Comparison of ENCODE assay signal across 22 cellular contexts in the genomic region with DNA sequence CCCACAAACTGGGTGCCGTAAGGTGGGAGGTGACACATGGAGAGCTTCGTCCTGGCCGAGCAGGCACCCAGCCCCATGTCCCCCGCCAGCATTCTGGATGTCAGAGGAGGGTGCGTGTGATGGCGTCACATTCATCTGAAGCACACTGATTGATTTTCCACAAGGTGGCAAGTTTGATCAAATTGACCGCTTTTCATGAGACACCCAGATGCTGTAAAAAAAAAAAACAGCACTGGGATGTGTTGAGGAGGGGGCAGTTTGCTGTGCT. TPM values are rescaled to one million over a fixed set of nuclear protein-coding genes. Genes with fewer than 3 reads are reported as not detected.
DNase-seq lines count a peak whose midpoint lies in the region; ATAC-seq and TF ChIP-seq lines count a peak whose summit lies in the region.
"Had no signal": no experiment of that assay in that cellular context is flagged by ENCODE, and none has a peak within 500 bp of the region (broad histone marks: within the 10 kb centered on the region; RNA-seq: fewer than 3 reads in every experiment).

No MANE protein-coding gene starts in this region.

- intact Hi-C loops in MCF 10A (cut with micrococcal nuclease) (no loop called here), breast epithelium (cut with DNase I; ENCODE audit: low total_unique reads) (no loop called here), ascending aorta (cut with DNase I) (no loop called here)
- intact Hi-C loops in naive thymus-derived CD4-positive, alpha-beta T cell (cut with micrococcal nuclease), result no loop called here

- no peak for TF ChIP-seq CTCF in MCF 10A (IDR thresholded peaks at IDR 0.05; ENCODE audit: unreplicated experiment)
- TF ChIP-seq CTCF in breast epithelium (IDR thresholded peaks at IDR 0.05), result no peak
- no peak for TF ChIP-seq CTCF in ascending aorta (IDR thresholded peaks at IDR 0.05)

- no peaks in the 10 kb centered on the region for H3K36me3 ChIP-seq in breast epithelium
- H3K36me3 ChIP-seq in naive thymus-derived CD4-positive, alpha-beta T cell (ENCODE audit: control insufficient read depth in 2 of 3, insufficient read depth in 3 of 3, low read length in 3 of 3), result peaks cover 0 to 15% (median 0%) of the 10 kb centered on the region in 3 experiments
- H3K36me3 ChIP-seq in ascending aorta, result peaks cover 0 to 4% of the 10 kb centered on the region in 2 donors

- H3K27me3 Mint-ChIP-seq in MCF 10A (ENCODE audit: insufficient read depth, unreplicated experiment), result no peaks in the 10 kb centered on the region
- H3K27me3 Mint-ChIP-seq in activated naive CD8-positive, alpha-beta T cell treated with anti-CD3 and anti-CD28 coated beads for 36 hours, result no peaks in the 10 kb centered on the region
- H3K27me3 Mint-ChIP-seq in naive thymus-derived CD4-positive, alpha-beta T cell, result no peaks in the 10 kb centered on the region
- H3K27me3 Mint-ChIP-seq: stimulated activated naive CD8-positive, alpha-beta T cell treated with anti-CD3 and anti-CD28 coated beads, Interleukin-15, Interleukin-2, amounts not matched to agents 100 ng/mL and 50 ng/mL, for 24 hours; T-helper 17 cell had no signal

- H3K4me1 ChIP-seq in breast epithelium (peaks cover 11 to 16% of the 10 kb centered on the region in 2 donors), ascending aorta (peaks cover 0 to 7% of the 10 kb centered on the region in 2 donors)
- peaks cover 0 to 17% of the 10 kb centered on the region in 2 donors for H3K4me1 ChIP-seq in naive thymus-derived CD4-positive, alpha-beta T cell (ENCODE audit: control insufficient read depth in 2 of 2, insufficient read depth in 2 of 2, low read length in 2 of 2)

- TF ChIP-seq POLR2A in breast epithelium (IDR thresholded peaks at IDR 0.05), result no peak

- CTCF ChIA-PET in MCF 10A (lab: Yijun Ruan, JAX), result interaction anchor here (1.1 to 2.1 kb wide), 3 partner anchors 10 to 95 kb away, joined by 3 to 14 read pairs (median 6); no protein-coding TSS in a partner anchor
- CTCF ChIA-PET in naive thymus-derived CD4-positive, alpha-beta T cell (lab: Charles Lee), result interaction anchor here (1.2 kb wide), 1 partner anchor 88 kb away, joined by 4 read pairs; no protein-coding TSS in a partner anchor

- H3K27ac ChIP-seq in breast epithelium, result peak overlapping the region in 1 of 2 donors; percentile 53
- no peak overlapping the region for H3K27ac ChIP-seq in naive thymus-derived CD4-positive, alpha-beta T cell (ENCODE audit: low read depth, low read length)
- H3K27ac ChIP-seq in ascending aorta, result no peak overlapping the region
- H3K27ac ChIP-seq: transverse colon had no signal

- H3K9me3 Mint-ChIP-seq in MCF 10A (ENCODE audit: unreplicated experiment), result no peaks in the 10 kb centered on the region
- no peaks in the 10 kb centered on the region for H3K9me3 Mint-ChIP-seq in activated naive CD8-positive, alpha-beta T cell treated with anti-CD3 and anti-CD28 coated beads for 36 hours
- no peaks in the 10 kb centered on the region for H3K9me3 Mint-ChIP-seq in naive thymus-derived CD4-positive, alpha-beta T cell
- H3K9me3 Mint-ChIP-seq: stimulated activated naive CD8-positive, alpha-beta T cell treated with anti-CD3 and anti-CD28 coated beads, Interleukin-15, Interleukin-2, amounts not matched to agents 100 ng/mL and 50 ng/mL, for 24 hours had no signal

- no peak overlapping the region for H3K4me3 Mint-ChIP-seq in MCF 10A (ENCODE audit: unreplicated experiment)
- H3K4me3 Mint-ChIP-seq in activated naive CD8-positive, alpha-beta T cell treated with anti-CD3 and anti-CD28 coated beads for 36 hours, result no peak overlapping the region
- H3K4me3 Mint-ChIP-seq in naive thymus-derived CD4-positive, alpha-beta T cell, result no peak overlapping the region
- H3K4me3 Mint-ChIP-seq: stimulated activated naive CD8-positive, alpha-beta T cell treated with anti-CD3 and anti-CD28 coated beads, Interleukin-15, Interleukin-2, amounts not matched to agents 100 ng/mL and 50 ng/mL, for 24 hours; T-helper 17 cell had no signal

- H3K9me3 ChIP-seq in breast epithelium, result no peaks in the 10 kb centered on the region
- H3K9me3 ChIP-seq in naive thymus-derived CD4-positive, alpha-beta T cell (ENCODE audit: control insufficient read depth in 2 of 3, low read length in 3 of 3), result no peaks in the 10 kb centered on the region
- no peaks in the 10 kb centered on the region for H3K9me3 ChIP-seq in ascending aorta
- H3K9me3 ChIP-seq: transverse colon had no signal

- H3K4me1 Mint-ChIP-seq in MCF 10A (ENCODE audit: insufficient read depth, unreplicated experiment), result peaks cover 31% of the 10 kb centered on the region
- peaks cover 22% of the 10 kb centered on the region for H3K4me1 Mint-ChIP-seq in activated naive CD8-positive, alpha-beta T cell treated with anti-CD3 and anti-CD28 coated beads for 36 hours
- H3K4me1 Mint-ChIP-seq in naive thymus-derived CD4-positive, alpha-beta T cell, result peaks cover 7 to 37% (median 30%) of the 10 kb centered on the region in 7 donors

- H3K27me3 ChIP-seq in breast epithelium, result no peaks in the 10 kb centered on the region
- H3K27me3 ChIP-seq in naive thymus-derived CD4-positive, alpha-beta T cell (ENCODE audit: control insufficient read depth in 2 of 2, insufficient read depth in 2 of 2, low read length in 2 of 2), result no peaks in the 10 kb centered on the region
- no peaks in the 10 kb centered on the region for H3K27me3 ChIP-seq in ascending aorta
- H3K27me3 ChIP-seq: transverse colon had no signal

- POLR2A ChIA-PET in MCF 10A (lab: Yijun Ruan, JAX), result interaction anchor here (1.0 to 2.5 kb wide), 4 partner anchors 10 to 96 kb away, joined by 3 to 8 read pairs (median 5); no protein-coding TSS in a partner anchor
- POLR2A ChIA-PET in naive thymus-derived CD4-positive, alpha-beta T cell (lab: Charles Lee), result interaction anchor here (0.7 to 2.0 kb wide), 2 partner anchors 9 to 60 kb away, joined by 4 to 11 read pairs; no protein-coding TSS in a partner anchor

- BruUV-seq in MCF 10A (replicated peaks; lab: Mats Ljungman, UMichigan), result no TSS peak

- ATAC-seq in naive thymus-derived CD4-positive, alpha-beta T cell, result no peak
- ATAC-seq in GM21717 (IDR thresholded peaks at IDR 0.05; ENCODE audit: unreplicated experiment), result no peak
- ATAC-seq: HCT116, left ventricle myocardium superior, T-helper 17 cell had no signal

- peak overlapping the region; percentile 63 for H3K27ac Mint-ChIP-seq in MCF 10A (ENCODE audit: low read depth, unreplicated experiment)
- peak overlapping the region; percentile 44 for H3K27ac Mint-ChIP-seq in activated naive CD8-positive, alpha-beta T cell treated with anti-CD3 and anti-CD28 coated beads for 36 hours
- peak overlapping the region in 5 of 9 donors; percentile 5 to 83 (median 24) for H3K27ac Mint-ChIP-seq in naive thymus-derived CD4-positive, alpha-beta T cell
- H3K27ac Mint-ChIP-seq: T-helper 17 cell had no signal

- DNase-seq in MCF 10A (ENCODE audit: unreplicated experiment) (no peak), breast epithelium (ENCODE audit: low spot score in 2 of 2) (no peak), 8988T (no peak), ascending aorta (ENCODE audit: low spot score in 2 of 2) (no peak)
- no peak for DNase-seq in activated naive CD8-positive, alpha-beta T cell treated with anti-CD3 and anti-CD28 coated beads for 36 hours
- DNase-seq in naive thymus-derived CD4-positive, alpha-beta T cell, result no peak
- no peak for DNase-seq in stimulated activated CD4-positive, alpha-beta T cell treated with anti-CD3 and anti-CD28 coated beads, Interleukin-2, amount 100 ng/mL, for 48 hours
- DNase-seq: activated CD4-positive, alpha-beta T cell treated with anti-CD3 and anti-CD28 coated beads, Interleukin-2, amount 50 U/mL, for 4 hours; activated naive CD4-positive, alpha-beta T cell treated with Interleukin-2 at 50 U/mL for 16 hours; anterior cingulate cortex; hippocampal formation; left ventricle myocardium superior; NCI-H146; NCI-H510A treated with DMSO at 0.1 percent for 48 hours; nucleus accumbens; small intestine; stimulated activated CD4-positive, alpha-beta T cell treated with anti-CD3 and anti-CD28 coated beads, Interleukin-4, amount 100 ng/mL, for 1 hour; T-helper 17 cell; transverse colon had no signal

- H3K4me3 ChIP-seq in breast epithelium, result no peak overlapping the region
- no peak overlapping the region for H3K4me3 ChIP-seq in naive thymus-derived CD4-positive, alpha-beta T cell (ENCODE audit: low read length)
- no peak overlapping the region for H3K4me3 ChIP-seq in ascending aorta
- H3K4me3 ChIP-seq: transverse colon had no signal

- peaks cover 50% of the 10 kb centered on the region for H3K36me3 Mint-ChIP-seq in MCF 10A (ENCODE audit: insufficient read depth, unreplicated experiment)
- H3K36me3 Mint-ChIP-seq in activated naive CD8-positive, alpha-beta T cell treated with anti-CD3 and anti-CD28 coated beads for 36 hours, result peaks cover 5% of the 10 kb centered on the region
- H3K36me3 Mint-ChIP-seq in naive thymus-derived CD4-positive, alpha-beta T cell, result peaks cover 0 to 9% (median 3%) of the 10 kb centered on the region in 5 donors

RNA-seq across cellular contexts. Expression of a gene that starts 24.2 kb away (rescaled TPM):
- total RNA-seq in MCF 10A (2022) (33.9 and 49.2 TPM in 2 replicates), breast epithelium (100 to 1,000 TPM in 2 of 3 donors, 10 to 100 TPM in 1; 40.2 to 119 (median 110) TPM), ascending aorta (193 TPM)
- total RNA-seq in activated naive CD8-positive, alpha-beta T cell treated with anti-CD3 and anti-CD28 coated beads for 36 hours, result 1 to 10 TPM; 5.5 to 6.5 TPM
- 10 to 100 TPM in 3 of 5 experiments, 1 to 10 TPM in 2; 5.9 to 25.6 (median 10.4) TPM for total RNA-seq in naive thymus-derived CD4-positive, alpha-beta T cell
- polyA plus RNA-seq in naive thymus-derived CD4-positive, alpha-beta T cell, result 1 to 10 TPM in 1 of 2 donors, under 1 TPM in 1; 0.38 to 5.3 TPM

RNA-seq across cellular contexts. Expression of a gene that starts 41.1 kb away (rescaled TPM):
- total RNA-seq in MCF 10A (2022) (not detected in 2 replicates), breast epithelium (under 1 TPM in 1 of 3 donors, not detected in 2; 0.16 TPM), ascending aorta (not detected)
- total RNA-seq in activated naive CD8-positive, alpha-beta T cell treated with anti-CD3 and anti-CD28 coated beads for 36 hours, result not detected
- total RNA-seq in naive thymus-derived CD4-positive, alpha-beta T cell, result not detected
- not detected for polyA plus RNA-seq in naive thymus-derived CD4-positive, alpha-beta T cell
- total RNA-seq: left ventricle myocardium superior, T-helper 17 cell had no signal

RNA-seq across cellular contexts. Expression of a gene that starts 43.1 kb away (rescaled TPM):
- 66.7 and 73.3 TPM in 2 replicates for total RNA-seq in MCF 10A (2022)
- 10 to 100 TPM; 46.2 to 61.2 (median 50.6) TPM for total RNA-seq in breast epithelium
- 100 to 1,000 TPM; 109 to 119 TPM for total RNA-seq in activated naive CD8-positive, alpha-beta T cell treated with anti-CD3 and anti-CD28 coated beads for 36 hours
- 10 to 100 TPM; 65.8 to 99.7 (median 92.2) TPM for total RNA-seq in naive thymus-derived CD4-positive, alpha-beta T cell
- 10 to 100 TPM; 15.2 to 18.0 TPM for polyA plus RNA-seq in naive thymus-derived CD4-positive, alpha-beta T cell
- total RNA-seq in ascending aorta, result 42.4 TPM
